Comparison of ENCODE assay signal across 1 cellular context in genomic region chr12:81120961-81121360, GRCh38.
A peak's percentile ranks its signal among the peaks of the same experiment; 100 is the strongest.
TF ChIP-seq lines count a peak whose summit lies in the region.

No MANE protein-coding gene starts in this region.

TF ChIP-seq in HepG2, 621 proteins besides CTCF, POLR2A, EP300 and RAD21 (continues in another document):
- TF ChIP-seq ZNF800 (CRISPR knock-in tag; IDR thresholded peaks at IDR 0.05) (no peak), MIXL1 (CRISPR knock-in tag; IDR thresholded peaks at IDR 0.05) (peak; percentile 94), CBX1 (IDR thresholded peaks at IDR 0.05; ENCODE audit: low read depth) (no peak), IRF1 (CRISPR knock-in tag; IDR thresholded peaks at IDR 0.05; ENCODE audit: low read depth) (no peak), MAZ (IDR thresholded peaks at IDR 0.05; ENCODE audit: borderline replicate concordance, low read depth, low read length) (no peak), MAZ (CRISPR knock-in tag; IDR thresholded peaks at IDR 0.05; ENCODE audit: low read depth) (no peak), CHD4 (IDR thresholded peaks at IDR 0.05; ENCODE audit: borderline replicate concordance, low read length) (no peak), CEBPG (CRISPR knock-in tag; IDR thresholded peaks at IDR 0.05) (peak; percentile 93), ZNF563 (CRISPR knock-in tag; IDR thresholded peaks at IDR 0.05) (no peak), GTF3A (CRISPR knock-in tag; conservative IDR thresholded peaks at IDR 0.05) (no peak), ATF2 (CRISPR knock-in tag; IDR thresholded peaks at IDR 0.05) (peak; percentile 83), NFKB2 (CRISPR knock-in tag; IDR thresholded peaks at IDR 0.05; ENCODE audit: borderline replicate concordance) (no peak), NR2F6 (IDR thresholded peaks at IDR 0.05) (peak; percentile 81), NR2F6 (CRISPR knock-in tag; IDR thresholded peaks at IDR 0.05) (peak; percentile 62; the same call in 1 of the 2 replicates), ZMYM4 (CRISPR knock-in tag; IDR thresholded peaks at IDR 0.05) (peak; percentile 91), ZNF205 (CRISPR knock-in tag; IDR thresholded peaks at IDR 0.05) (0 out of 2 replicates have a peak, but pooled peaks have one; percentile 30), SALL1 (CRISPR knock-in tag; IDR thresholded peaks at IDR 0.05) (peak; percentile 82; the same call in 1 of the 2 replicates), ATRX (CRISPR knock-in tag; IDR thresholded peaks at IDR 0.05; ENCODE audit: borderline replicate concordance) (no peak), ZBTB43 (CRISPR knock-in tag; conservative IDR thresholded peaks at IDR 0.05) (no peak), NR2F2 (IDR thresholded peaks at IDR 0.05; ENCODE audit: borderline replicate concordance, low read depth) (peak; percentile 88), ELF1 (CRISPR knock-in tag; IDR thresholded peaks at IDR 0.05) (peak; percentile 35; the same call in 1 of the 2 replicates), FOXP1 (IDR thresholded peaks at IDR 0.05) (no peak), FOXP1 (CRISPR knock-in tag; IDR thresholded peaks at IDR 0.05) (peak; percentile 88), ARID5B (CRISPR knock-in tag; IDR thresholded peaks at IDR 0.05) (peak; percentile 85), THAP8 (CRISPR knock-in tag; IDR thresholded peaks at IDR 0.05; ENCODE audit: borderline replicate concordance) (no peak), SIX1 (CRISPR knock-in tag; IDR thresholded peaks at IDR 0.05; ENCODE audit: borderline replicate concordance) (peak; percentile 55; the same call in 1 of the 2 replicates), ZMYM2 (CRISPR knock-in tag; IDR thresholded peaks at IDR 0.05) (0 out of 2 replicates have a peak, but pooled peaks have one; percentile 33), ZNF550 (CRISPR knock-in tag; IDR thresholded peaks at IDR 0.05; ENCODE audit: borderline replicate concordance) (no peak), SP140L (CRISPR knock-in tag; IDR thresholded peaks at IDR 0.05; ENCODE audit: borderline replicate concordance) (no peak), ELF3 (CRISPR knock-in tag; IDR thresholded peaks at IDR 0.05) (no peak), HDAC1 (CRISPR knock-in tag; IDR thresholded peaks at IDR 0.05) (peak; percentile 83), TFDP2 (CRISPR knock-in tag; IDR thresholded peaks at IDR 0.05) (peak; percentile 34; the same call in 1 of the 2 replicates), ZNF367 (CRISPR knock-in tag; IDR thresholded peaks at IDR 0.05; ENCODE audit: borderline replicate concordance) (no peak), HMG20B (CRISPR knock-in tag; conservative IDR thresholded peaks at IDR 0.05) (no peak), IKZF5 (CRISPR knock-in tag; IDR thresholded peaks at IDR 0.05) (0 out of 2 replicates have a peak, but pooled peaks have one; percentile 30), PITX1 (CRISPR knock-in tag; IDR thresholded peaks at IDR 0.05) (peak; percentile 44; the same call in 1 of the 2 replicates), ZSCAN12 (CRISPR knock-in tag; IDR thresholded peaks at IDR 0.05) (no peak), SMC3 (IDR thresholded peaks at IDR 0.05; ENCODE audit: low read length) (no peak), HMGXB3 (CRISPR knock-in tag; IDR thresholded peaks at IDR 0.05; ENCODE audit: borderline replicate concordance) (no peak), RXRB (CRISPR knock-in tag; IDR thresholded peaks at IDR 0.05; ENCODE audit: borderline replicate concordance) (peak; percentile 80), KLF16 (CRISPR knock-in tag; IDR thresholded peaks at IDR 0.05) (0 out of 4 replicates have a peak, but pooled peaks of 1 of the 2 experiments have one; percentile 69), PHF5A (CRISPR knock-in tag; IDR thresholded peaks at IDR 0.05; ENCODE audit: low read depth, unreplicated experiment) (no peak), SOX5 (CRISPR knock-in tag; IDR thresholded peaks at IDR 0.05; ENCODE audit: borderline replicate concordance) (peak; percentile 60; the same call in 1 of the 2 replicates)
